ENCODE assay signal across 9 cellular contexts in the genomic region with DNA sequence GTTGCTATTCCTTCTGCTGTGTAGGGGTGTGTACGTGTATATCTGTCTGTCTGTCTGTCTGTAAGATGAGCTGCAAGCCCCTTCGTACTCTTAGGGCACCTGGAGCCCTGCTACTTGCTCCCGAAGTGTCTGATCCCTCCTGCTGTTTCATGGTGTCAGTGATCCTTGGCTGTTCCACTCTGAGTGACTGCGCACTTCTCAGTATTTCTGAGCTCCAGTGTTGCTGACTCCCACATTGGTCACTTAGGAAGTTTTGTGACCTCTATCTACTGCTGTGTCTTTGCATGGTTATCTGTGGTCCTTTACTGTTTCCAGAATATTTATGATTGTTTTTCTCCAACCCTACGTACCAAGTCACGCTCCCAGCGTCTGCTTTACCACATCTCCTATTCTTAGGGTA. TPM values are rescaled to one million over a fixed set of nuclear protein-coding genes. Genes with fewer than 3 reads are reported as not detected.
"Had no signal": no experiment of that assay in that cellular context is flagged by ENCODE, and none has a peak within 500 bp of the region (broad histone marks: within the 10 kb centered on the region; RNA-seq: fewer than 3 reads in every experiment).

No MANE protein-coding gene starts in this region.

- H3K4me1 Mint-ChIP-seq: IgD-negative memory B cell had no signal

- H3K4me3 Mint-ChIP-seq: IgD-negative memory B cell had no signal

- H3K9ac ChIP-seq: GM23248 had no signal

- H3K27ac ChIP-seq: GM23248 had no signal

- H3K27me3 Mint-ChIP-seq: IgD-negative memory B cell had no signal

- H2AFZ ChIP-seq: GM23248 had no signal

- DNase-seq: GM23248, GOT3, H7, HCEC 1CT, KG1 had no signal

- H3K27ac Mint-ChIP-seq: IgD-negative memory B cell had no signal

- FAIRE-seq: HTR-8/SVneo had no signal

- H3K4me3 ChIP-seq: GM23248 had no signal

RNA-seq across cellular contexts. Expression of gene M1AP, which starts 22.1 kb away (rescaled TPM):
- total RNA-seq: H4, HT-29 had no signal
- polyA plus RNA-seq: IgD-negative memory B cell had no signal
